Comparison of ENCODE assay signal across 21 cellular contexts in the genomic region with DNA sequence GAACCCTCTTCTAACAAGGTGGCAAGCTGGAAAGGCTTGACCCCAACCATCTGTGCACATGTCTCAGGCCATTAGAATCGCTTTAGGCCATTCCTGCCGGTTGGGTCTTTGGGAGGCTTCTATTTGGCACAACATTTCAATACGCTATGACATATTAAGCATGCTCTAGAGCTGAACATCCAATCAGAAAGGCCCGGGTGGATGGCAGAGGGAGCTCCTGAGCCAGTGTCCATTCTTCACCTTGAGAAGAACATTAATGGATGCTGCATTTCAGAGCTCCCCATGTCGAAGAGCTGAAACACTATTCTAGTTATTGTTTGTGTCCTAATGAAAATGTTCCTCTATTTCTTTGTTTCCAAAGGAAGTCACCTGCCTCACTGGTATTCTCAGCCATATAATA. TPM values are rescaled to one million over a fixed set of nuclear protein-coding genes. Genes with fewer than 3 reads are reported as not detected.
A peak's percentile ranks its signal among the peaks of the same experiment; 100 is the strongest.
DNase-seq lines count a peak whose midpoint lies in the region; ATAC-seq, FAIRE-seq and TF ChIP-seq lines count a peak whose summit lies in the region.
"Had no signal": no experiment of that assay in that cellular context is flagged by ENCODE, and none has a peak within 500 bp of the region (broad histone marks: within the 10 kb centered on the region; RNA-seq: fewer than 3 reads in every experiment).

No MANE protein-coding gene starts in this region.

- no peaks in the 10 kb centered on the region for H3K36me3 Mint-ChIP-seq in GM23338 (ENCODE audit: low read depth)
- H3K36me3 Mint-ChIP-seq: activated CD4-positive, alpha-beta memory T cell treated with anti-CD3 and anti-CD28 coated beads for 36 hours; activated naive CD4-positive, alpha-beta T cell treated with anti-CD3 and anti-CD28 coated beads, Interleukin-2, amount 50 U/mL, for 24 hours; brain; CD8-positive, alpha-beta T cell had no signal

- DNase-seq in GM23338 (ENCODE audit: low spot score): no peak
- no peak for DNase-seq in adrenal gland
- no peak for DNase-seq in right atrium auricular region (ENCODE audit: low spot score)
- DNase-seq in psoas muscle: no peak
- DNase-seq in urothelium cell line (ENCODE audit: low spot score): no peak
- DNase-seq in OCI-LY7 (ENCODE audit: low spot score): no peak
- DNase-seq in globus pallidus (ENCODE audit: low spot score): no peak
- DNase-seq: activated CD4-positive, alpha-beta memory T cell treated with anti-CD3 and anti-CD28 coated beads for 36 hours; activated T-cell treated with anti-CD3 and anti-CD28 coated beads, Interleukin-2, amount 50 U/mL, for 24 hours; CD8-positive, alpha-beta T cell; DMS79; effector CD4-positive, alpha-beta T cell; H7; MV-4-11; NCI-H526 had no signal

- no peak overlapping the region for H3K4me2 ChIP-seq in GM23338
- H3K4me2 ChIP-seq in OCI-LY7 (ENCODE audit: low read length): no peak overlapping the region

- H3K9me2 ChIP-seq in GM23338 (ENCODE audit: insufficient read depth): no peaks in the 10 kb centered on the region
- no peaks in the 10 kb centered on the region for H3K9me2 ChIP-seq in OCI-LY7 (ENCODE audit: insufficient read depth, low read length)

- H3K27me3 Mint-ChIP-seq in GM23338 (ENCODE audit: insufficient read depth, low read depth, poor library complexity): no peaks in the 10 kb centered on the region
- H3K27me3 Mint-ChIP-seq: activated CD4-positive, alpha-beta memory T cell treated with anti-CD3 and anti-CD28 coated beads for 36 hours; activated naive CD4-positive, alpha-beta T cell treated with anti-CD3 and anti-CD28 coated beads, Interleukin-2, amount 50 U/mL, for 24 hours; activated T-cell treated with anti-CD3 and anti-CD28 coated beads, Interleukin-2, amount 50 U/mL, for 24 hours; brain; progenitor cell of endocrine pancreas had no signal

- H3K4me3 ChIP-seq in GM23338: no peak overlapping the region
- H3K4me3 ChIP-seq in adrenal gland: no peak overlapping the region
- no peak overlapping the region for H3K4me3 ChIP-seq in right atrium auricular region
- no peak overlapping the region for H3K4me3 ChIP-seq in psoas muscle
- H3K4me3 ChIP-seq in OCI-LY7 (ENCODE audit: low read depth, low read length, poor library complexity, severe bottlenecking): no peak overlapping the region

- H3K36me3 ChIP-seq in GM23338 (ENCODE audit: insufficient read depth) (no peaks in the 10 kb centered on the region), adrenal gland (replicated peaks in 1 of 2) (no peaks in the 10 kb centered on the region), right atrium auricular region (no peaks in the 10 kb centered on the region), psoas muscle (ENCODE audit: insufficient read depth in 1 of 2, low read depth in 1 of 2) (no peaks in the 10 kb centered on the region), OCI-LY7 (ENCODE audit: insufficient read depth, low read length) (no peaks in the 10 kb centered on the region)

- TF ChIP-seq CTCF in GM23338 (conservative IDR thresholded peaks at IDR 0.05; ENCODE audit: low read depth in 2 of 2): 0 out of 4 replicates have a peak, but pooled peaks of 1 of the 2 experiments have one; percentile 2
- TF ChIP-seq CTCF in adrenal gland (IDR thresholded peaks at IDR 0.05): no peak
- TF ChIP-seq CTCF in right atrium auricular region (IDR thresholded peaks at IDR 0.05): no peak
- no peak for TF ChIP-seq CTCF in psoas muscle (IDR thresholded peaks at IDR 0.05)
- TF ChIP-seq CTCF in OCI-LY7 (conservative IDR thresholded peaks at IDR 0.05; ENCODE audit: low read length): no peak

- H3K27me3 ChIP-seq in GM23338 (ENCODE audit: insufficient read depth): no peaks in the 10 kb centered on the region
- no peaks in the 10 kb centered on the region for H3K27me3 ChIP-seq in adrenal gland
- H3K27me3 ChIP-seq in right atrium auricular region: no peaks in the 10 kb centered on the region
- H3K27me3 ChIP-seq in psoas muscle (ENCODE audit: insufficient read depth in 3 of 3, low read length in 2 of 3): no peaks in the 10 kb centered on the region

- no peaks in the 10 kb centered on the region for H3K9me3 ChIP-seq in adrenal gland (replicated peaks in 1 of 3)
- no peaks in the 10 kb centered on the region for H3K9me3 ChIP-seq in right atrium auricular region
- no peaks in the 10 kb centered on the region for H3K9me3 ChIP-seq in psoas muscle
- H3K9me3 ChIP-seq in OCI-LY7 (ENCODE audit: low read length): no peaks in the 10 kb centered on the region

- H3F3A ChIP-seq in GM23338 (replicated peaks; ENCODE audit: low read depth): no peaks in the 10 kb centered on the region

- no peak for TF ChIP-seq POLR2A in adrenal gland (IDR thresholded peaks at IDR 0.05)

- BruUV-seq in OCI-LY7 (replicated peaks; lab: Mats Ljungman, UMichigan): no TSS peak

- H3K4me3 Mint-ChIP-seq in GM23338: no peak overlapping the region
- H3K4me3 Mint-ChIP-seq: activated CD4-positive, alpha-beta memory T cell treated with anti-CD3 and anti-CD28 coated beads for 36 hours; activated naive CD4-positive, alpha-beta T cell treated with anti-CD3 and anti-CD28 coated beads, Interleukin-2, amount 50 U/mL, for 24 hours; activated T-cell treated with anti-CD3 and anti-CD28 coated beads, Interleukin-2, amount 50 U/mL, for 24 hours; CD8-positive, alpha-beta T cell had no signal

- H3K27ac ChIP-seq in GM23338 (ENCODE audit: low read depth) (no peak overlapping the region), adrenal gland (peak overlapping the region in 4 of 5 donors; percentile 67 to 82 (median 72)), right atrium auricular region (peak overlapping the region; percentile 45 to 75), psoas muscle (peak overlapping the region; percentile 88), OCI-LY7 (ENCODE audit: low read depth, low read length, poor library complexity, severe bottlenecking) (no peak overlapping the region)
- H3K27ac ChIP-seq: HL-60 had no signal

- 83 to 90% (median 87%) methylated on average over 5 of the region's 5 CpGs for WGBS in adrenal gland, 4 donors
- 42 to 56% (median 48%) methylated on average over 5 of the region's 5 CpGs for WGBS in psoas muscle, 3 donors

- H3K9me3 Mint-ChIP-seq in GM23338: no peaks in the 10 kb centered on the region; the same call in 2 of the 3 replicates
- H3K9me3 Mint-ChIP-seq: activated CD4-positive, alpha-beta memory T cell treated with anti-CD3 and anti-CD28 coated beads for 36 hours; activated naive CD4-positive, alpha-beta T cell treated with anti-CD3 and anti-CD28 coated beads, Interleukin-2, amount 50 U/mL, for 24 hours; activated T-cell treated with anti-CD3 and anti-CD28 coated beads, Interleukin-2, amount 50 U/mL, for 24 hours; brain; CD8-positive, alpha-beta T cell had no signal

- ATAC-seq in GM23338 (no peak), psoas muscle (peak; percentile 19 to 44 (median 32)), HG03108 (IDR thresholded peaks at IDR 0.05; ENCODE audit: unreplicated experiment) (no peak)
- ATAC-seq: CD8-positive, alpha-beta T cell; Panc1 had no signal

- no peak for FAIRE-seq in urothelium cell line (lab: Jason Lieb, UNC)

- no peaks in the 10 kb centered on the region for H3K79me2 ChIP-seq in GM23338 (replicated peaks; ENCODE audit: insufficient read depth)
- H3K79me2 ChIP-seq in OCI-LY7 (ENCODE audit: insufficient read depth, low read depth, low read length): no peaks in the 10 kb centered on the region

- H2AFZ ChIP-seq in GM23338 (peak overlapping the region; percentile 57; the same call in 1 of the 2 replicates), OCI-LY7 (ENCODE audit: low read length) (no peak overlapping the region)

- H3K27ac Mint-ChIP-seq in GM23338: no peak overlapping the region
- H3K27ac Mint-ChIP-seq: activated CD4-positive, alpha-beta memory T cell treated with anti-CD3 and anti-CD28 coated beads for 36 hours; activated naive CD4-positive, alpha-beta T cell treated with anti-CD3 and anti-CD28 coated beads, Interleukin-2, amount 50 U/mL, for 24 hours; activated T-cell treated with anti-CD3 and anti-CD28 coated beads, Interleukin-2, amount 50 U/mL, for 24 hours; CD8-positive, alpha-beta T cell; progenitor cell of endocrine pancreas had no signal

- H3K4me1 ChIP-seq in GM23338 (ENCODE audit: insufficient read depth) (no peaks in the 10 kb centered on the region), adrenal gland (replicated peaks in 1 of 2) (peaks cover 5 to 22% of the 10 kb centered on the region in 2 donors), right atrium auricular region (peaks cover 0 to 16% of the 10 kb centered on the region in 2 donors), psoas muscle (peaks cover 16% of the 10 kb centered on the region), OCI-LY7 (ENCODE audit: insufficient read depth, low read length, poor library complexity, severe bottlenecking) (no peaks in the 10 kb centered on the region)

- H4K20me1 ChIP-seq in GM23338 (replicated peaks; ENCODE audit: insufficient read depth) (no peaks in the 10 kb centered on the region), OCI-LY7 (ENCODE audit: insufficient read depth, low read length) (no peaks in the 10 kb centered on the region)

- CTCF ChIA-PET in OCI-LY7 (lab: Charles Lee; ENCODE audit: unreplicated experiment): no interaction called here

- no peaks in the 10 kb centered on the region for H3K4me1 Mint-ChIP-seq in GM23338
- H3K4me1 Mint-ChIP-seq: activated naive CD4-positive, alpha-beta T cell treated with anti-CD3 and anti-CD28 coated beads, Interleukin-2, amount 50 U/mL, for 24 hours had no signal

- POLR2A ChIA-PET in OCI-LY7 (lab: Charles Lee): interaction anchor here (0.5 to 1.6 kb wide), 5 partner anchors 8 to 698 kb away, joined by 3 to 5 read pairs (median 5); no protein-coding TSS in a partner anchor

- intact Hi-C loops in adrenal gland (cut with DNase I) (loop anchor here in 1 of 2 donors (10.0 kb wide), 2 partner anchors 95 to 165 kb away; no protein-coding TSS in a partner anchor), psoas muscle (cut with DNase I) (loop anchor here (2.0 to 5.0 kb wide), 5 partner anchors 47 to 177 kb away; a partner anchor contains a TSS), OCI-LY7 (cut with micrococcal nuclease; ENCODE audit: unreplicated experiment) (loop anchor here (10.0 kb wide), 1 partner anchor 665 kb away; no protein-coding TSS in a partner anchor)

RNA-seq across cellular contexts. Expression of a gene that starts 12.8 kb away (rescaled TPM):
- not detected in 2 replicates for total RNA-seq in GM23338 (2014; rRNA removed; shearing (Covaris generic))
- polyA plus RNA-seq in GM23338 (2016; fragmentation: Nextera tagmentation; extraction: Ambion mirVana) (not detected in 2 replicates), adrenal gland (1 to 10 TPM in 1 of 3 donors, under 1 TPM in 1, not detected in 1; 0.26 to 2.7 TPM), psoas muscle (under 1 TPM in 2 of 3 donors, not detected in 1; 0.22 to 0.53 TPM)
- total RNA-seq in adrenal gland (1 to 10 TPM in 1 of 8 donors, under 1 TPM in 3, not detected in 4; 0.36 to 1.8 (median 0.59) TPM), right atrium auricular region (under 1 TPM in 1 of 2 donors, not detected in 1; 0.30 TPM), psoas muscle (under 1 TPM in 1 of 4 donors, not detected in 3; 0.22 TPM), OCI-LY7 (2022) (not detected in 2 replicates)
- total RNA-seq in OCI-LY7 (2014; rRNA removed; shearing (Covaris generic)): not detected in 2 replicates
- total RNA-seq: activated CD4-positive, alpha-beta memory T cell treated with anti-CD3 and anti-CD28 coated beads for 36 hours; CD8-positive, alpha-beta T cell; H7; progenitor cell of endocrine pancreas had no signal

RNA-seq across cellular contexts. Expression of a gene that starts 23.4 kb away (rescaled TPM):
- 2.4 and 6.3 TPM in 2 replicates for total RNA-seq in GM23338 (2014; rRNA removed; shearing (Covaris generic))
- polyA plus RNA-seq in GM23338 (2016; fragmentation: Nextera tagmentation; extraction: Ambion mirVana) (6.9 and 7.1 TPM in 2 replicates), adrenal gland (1 to 10 TPM; 1.9 to 4.8 (median 2.5) TPM), psoas muscle (1 to 10 TPM; 4.0 to 6.0 (median 4.7) TPM)
- total RNA-seq in adrenal gland (1 to 10 TPM in 6 of 8 donors, under 1 TPM in 2; 0.43 to 3.6 (median 2.6) TPM), right atrium auricular region (1 to 10 TPM; 1.9 to 2.5 TPM), psoas muscle (1 to 10 TPM; 3.2 to 3.9 (median 3.7) TPM), OCI-LY7 (2022) (7.6 and 10.9 TPM in 2 replicates)
- total RNA-seq in OCI-LY7 (2014; rRNA removed; shearing (Covaris generic)): 7.6 and 9.9 TPM in 2 replicates

RNA-seq across cellular contexts. Expression of a gene that starts 50.1 kb away (rescaled TPM):
- 0.21 TPM in 1 of 2 replicates, not detected in the other for total RNA-seq in GM23338 (2014; rRNA removed; shearing (Covaris generic))
- polyA plus RNA-seq in GM23338 (2016; fragmentation: Nextera tagmentation; extraction: Ambion mirVana): 0.10 and 0.47 TPM in 2 replicates
- under 1 TPM; 0.12 to 0.74 (median 0.35) TPM for total RNA-seq in adrenal gland
- under 1 TPM; 0.03 to 0.40 (median 0.11) TPM for polyA plus RNA-seq in adrenal gland
- total RNA-seq in right atrium auricular region: not detected
- total RNA-seq in psoas muscle: under 1 TPM in 2 of 4 donors, not detected in 2; 0.10 to 0.29 TPM
- under 1 TPM; 0.18 to 0.64 (median 0.35) TPM for polyA plus RNA-seq in psoas muscle
- not detected in 2 replicates for total RNA-seq in OCI-LY7 (2014; rRNA removed; shearing (Covaris generic))
- total RNA-seq in OCI-LY7 (2022): not detected in 2 replicates
- total RNA-seq: H7, progenitor cell of endocrine pancreas had no signal

Comparison
In these comparisons a context has a peak if more than half of its experiments do, and no peak if none do; other contexts are left out.
1. ATAC-seq: peak in psoas muscle (4 of 4); none in GM23338 (single experiment) and HG03108 (single experiment).
2. H3K27ac ChIP-seq: peak in adrenal gland (4 of 5), right atrium auricular region (2 of 2) and psoas muscle (single experiment); none in GM23338 (single experiment) and OCI-LY7 (single experiment).